Comparison of ENCODE assay signal across 26 cellular contexts in the genomic region with DNA sequence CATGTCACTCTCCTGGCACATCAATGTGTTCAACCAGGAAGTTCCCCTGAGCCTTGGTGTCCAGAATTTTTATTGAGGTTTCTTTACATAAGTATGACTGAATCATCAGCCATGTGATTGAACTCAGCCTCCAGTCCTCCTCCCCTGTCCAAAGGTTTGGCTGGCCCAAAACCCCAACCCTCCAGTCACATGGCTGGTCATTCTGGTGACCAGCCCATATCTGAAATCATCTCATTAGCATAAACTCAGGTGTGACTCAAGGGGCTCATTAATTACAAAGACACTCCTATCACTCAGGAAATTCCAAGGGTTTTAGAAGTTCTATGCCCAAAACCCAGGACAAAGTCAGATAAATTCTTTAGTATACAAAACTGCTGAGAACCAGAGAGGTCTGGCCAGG. TPM values are rescaled to one million over a fixed set of nuclear protein-coding genes. Genes with fewer than 3 reads are reported as not detected.
"Had no signal": no experiment of that assay in that cellular context is flagged by ENCODE, and none has a peak within 500 bp of the region (broad histone marks: within the 10 kb centered on the region; RNA-seq: fewer than 3 reads in every experiment).

No MANE protein-coding gene starts in this region.

- H3K27ac Mint-ChIP-seq: activated B cell treated with CpG ODN at 0.5 μM for 24 hours; activated CD8-positive, alpha-beta T cell treated with anti-CD3 and anti-CD28 coated beads for 36 hours; activated naive CD4-positive, alpha-beta T cell treated with anti-CD3 and anti-CD28 coated beads, Interleukin-2, amount 50 U/mL, for 72 hours; natural killer cell; T-helper 17 cell had no signal

- H3K36me3 ChIP-seq: esophagus squamous epithelium, neutrophil, tibial nerve, uterus had no signal

- H3K27ac ChIP-seq: body of pancreas, esophagus squamous epithelium, neutrophil, tibial nerve, uterus had no signal

- H3K9me3 ChIP-seq: body of pancreas, esophagus squamous epithelium, neutrophil, tibial nerve, uterus had no signal

- H3K27me3 ChIP-seq: body of pancreas, esophagus squamous epithelium, neutrophil, uterus had no signal

- H3K4me1 ChIP-seq: body of pancreas, esophagus squamous epithelium, tibial nerve, uterus had no signal

- H3K4me3 ChIP-seq: body of pancreas, esophagus squamous epithelium, tibial nerve, uterus had no signal

- H3K27me3 Mint-ChIP-seq: T-helper 17 cell had no signal

- H3K36me3 Mint-ChIP-seq: natural killer cell had no signal

- H3K4me3 Mint-ChIP-seq: activated B cell treated with CpG ODN at 0.5 μM for 24 hours; activated CD8-positive, alpha-beta T cell treated with anti-CD3 and anti-CD28 coated beads for 36 hours; central memory CD8-positive, alpha-beta T cell; natural killer cell; T-helper 17 cell had no signal

- H3K4me1 Mint-ChIP-seq: activated B cell treated with CpG ODN at 0.5 μM for 24 hours; central memory CD8-positive, alpha-beta T cell; T-helper 17 cell had no signal

- H3K9me3 Mint-ChIP-seq: activated CD8-positive, alpha-beta T cell treated with anti-CD3 and anti-CD28 coated beads for 36 hours; activated naive CD4-positive, alpha-beta T cell treated with anti-CD3 and anti-CD28 coated beads, Interleukin-2, amount 50 U/mL, for 72 hours; central memory CD8-positive, alpha-beta T cell; natural killer cell had no signal

- DNase-seq: activated B cell treated with CpG ODN at 0.5 μM for 24 hours; activated CD4-positive, alpha-beta T cell treated with anti-CD3 and anti-CD28 coated beads for 48 hours; activated CD8-positive, alpha-beta memory T cell treated with anti-CD3 and anti-CD28 coated beads, Interleukin-2, amount 50 U/mL, for 4 hours; activated CD8-positive, alpha-beta T cell treated with anti-CD3 and anti-CD28 coated beads for 36 hours; activated effector memory CD4-positive, alpha-beta T cell treated with anti-CD3 and anti-CD28 coated beads, Interleukin-2, amount 50 U/mL, for 16 hours; activated T-cell treated with anti-CD3 and anti-CD28 coated beads, Interleukin-2, amount 50 U/mL, for 48 hours; body of pancreas; cortex of kidney; effector CD4-positive, alpha-beta T cell; esophagus squamous epithelium; head of caudate nucleus; natural killer cell; posterior cingulate gyrus; stimulated activated CD4-positive, alpha-beta T cell treated with anti-CD3 and anti-CD28 coated beads, Interleukin-4, amount 100 ng/mL, for 24 hours; stimulated activated naive CD4-positive, alpha-beta T cell treated with Interleukin-2 at 50 U/mL for 16 hours; substantia nigra; T-helper 17 cell; uterus had no signal

- FAIRE-seq: frontal cortex, islet of Langerhans had no signal

RNA-seq across cellular contexts. Expression of gene SUPT20HL2, which starts 20.6 kb away (rescaled TPM):
- total RNA-seq: activated B cell treated with CpG ODN at 0.5 μM for 24 hours; activated CD8-positive, alpha-beta T cell treated with anti-CD3 and anti-CD28 coated beads for 36 hours; activated naive CD4-positive, alpha-beta T cell treated with anti-CD3 and anti-CD28 coated beads, Interleukin-2, amount 50 U/mL, for 72 hours; body of pancreas; esophagus squamous epithelium; frontal cortex; left lobe of liver; natural killer cell; skeletal muscle tissue; T-helper 17 cell; tibial nerve had no signal

RNA-seq across cellular contexts. Expression of gene SUPT20HL1, which starts 26.0 kb away (rescaled TPM):
- total RNA-seq: activated B cell treated with CpG ODN at 0.5 μM for 24 hours; activated CD8-positive, alpha-beta T cell treated with anti-CD3 and anti-CD28 coated beads for 36 hours; esophagus squamous epithelium; frontal cortex; left lobe of liver; natural killer cell; skeletal muscle tissue; T-helper 17 cell had no signal
